Comparison of ENCODE assay signal across 21 cellular contexts in genomic region chr18:13909541-13909940, GRCh38. TPM values are rescaled to one million over a fixed set of nuclear protein-coding genes. Genes with fewer than 3 reads are reported as not detected.
DNase-seq lines count a peak whose midpoint lies in the region; ATAC-seq and TF ChIP-seq lines count a peak whose summit lies in the region.
"Had no signal": no experiment of that assay in that cellular context is flagged by ENCODE, and none has a peak within 500 bp of the region (broad histone marks: within the 10 kb centered on the region; RNA-seq: fewer than 3 reads in every experiment).

No MANE protein-coding gene starts in this region.

- no peaks in the 10 kb centered on the region for H3K79me2 ChIP-seq in OCI-LY7 (ENCODE audit: insufficient read depth, low read depth, low read length)

- peak; percentile 40 for DNase-seq in H4 (ENCODE audit: low spot score)
- no peak for DNase-seq in OCI-LY7 (ENCODE audit: low spot score)
- DNase-seq in endodermal cell = no peak
- DNase-seq in SKM-1 treated with dmso at 0.1 percent for 144 hours (lab: John Stamatoyannopoulos, UW; ENCODE audit: unreplicated experiment) = no peak
- DNase-seq in T-cell = no peak
- DNase-seq: DMS153, IMR-90, Karpas-422, NCI-H1105 treated with DMSO at 0.1 percent for 48 hours, NCI-H1694 treated with DMSO at 0.1 percent for 48 hours, NCI-H2171, NCI-H774, SHP77, SK-N-SH had no signal

- no peak overlapping the region for H2AFZ ChIP-seq in OCI-LY7 (ENCODE audit: low read length)

- H3K36me3 ChIP-seq in OCI-LY7 (ENCODE audit: insufficient read depth, low read length) (no peaks in the 10 kb centered on the region), endodermal cell (ENCODE audit: control insufficient read depth, insufficient read depth, low read length) (no peaks in the 10 kb centered on the region)

- H3K9ac ChIP-seq in endodermal cell (ENCODE audit: extremely low read depth, low read length, poor library complexity, severe bottlenecking) = no peak overlapping the region
- H3K9ac ChIP-seq: SK-N-SH had no signal

- no peak overlapping the region for H3K4me3 ChIP-seq in OCI-LY7 (ENCODE audit: low read depth, low read length, poor library complexity, severe bottlenecking)
- no peak overlapping the region for H3K4me3 ChIP-seq in endodermal cell (ENCODE audit: low read length)

- CTCF ChIA-PET in OCI-LY7 (lab: Charles Lee; ENCODE audit: unreplicated experiment) (no interaction called here), T-cell (lab: Charles Lee) (no interaction called here)

- H3K4me1 ChIP-seq in OCI-LY7 (ENCODE audit: insufficient read depth, low read length, poor library complexity, severe bottlenecking) (no peaks in the 10 kb centered on the region), endodermal cell (ENCODE audit: control insufficient read depth, insufficient read depth, low read length) (no peaks in the 10 kb centered on the region)

- H3K9me3 Mint-ChIP-seq in endodermal cell (no peaks in the 10 kb centered on the region), T-cell (no peaks in the 10 kb centered on the region)
- H3K9me3 Mint-ChIP-seq: T-helper 1 cell treated with Interleukin-12 subunit alpha and Interleukin-12 subunit beta and Interleukin-4 antibody, amounts not matched to agents 30 μg/mL and 1 μg/mL, for 36 hours had no signal

- no peak for ATAC-seq in GM21529 (IDR thresholded peaks at IDR 0.05; ENCODE audit: unreplicated experiment)
- no peak for ATAC-seq in T-cell (replicated peaks in 1 of 4)

- H3K4me1 Mint-ChIP-seq in endodermal cell (no peaks in the 10 kb centered on the region), T-cell (no peaks in the 10 kb centered on the region)

- no peak overlapping the region for H3K4me2 ChIP-seq in OCI-LY7 (ENCODE audit: low read length)
- H3K4me2 ChIP-seq: SK-N-SH had no signal

- H3K36me3 Mint-ChIP-seq in endodermal cell (ENCODE audit: low read depth) (no peaks in the 10 kb centered on the region), T-cell (no peaks in the 10 kb centered on the region)

- no peaks in the 10 kb centered on the region for H3K27me3 ChIP-seq in endodermal cell (ENCODE audit: control insufficient read depth, insufficient read depth, low read length, poor library complexity, severe bottlenecking)

- no peaks in the 10 kb centered on the region for H3K27me3 Mint-ChIP-seq in endodermal cell (ENCODE audit: insufficient read depth)
- peaks cover 2 to 7% of the 10 kb centered on the region in 2 donors for H3K27me3 Mint-ChIP-seq in T-cell

- no peaks in the 10 kb centered on the region for H3K9me3 ChIP-seq in OCI-LY7 (ENCODE audit: low read length)
- no peaks in the 10 kb centered on the region for H3K9me3 ChIP-seq in endodermal cell (ENCODE audit: control insufficient read depth, low read length)
- H3K9me3 ChIP-seq: SK-N-SH had no signal

- H3K27ac Mint-ChIP-seq in endodermal cell (no peak overlapping the region), T-cell (no peak overlapping the region)
- H3K27ac Mint-ChIP-seq: T-helper 1 cell treated with Interleukin-12 subunit alpha and Interleukin-12 subunit beta and Interleukin-4 antibody, amounts not matched to agents 30 μg/mL and 1 μg/mL, for 36 hours had no signal

- BruUV-seq in OCI-LY7 (replicated peaks; lab: Mats Ljungman, UMichigan) = no TSS peak

- TF ChIP-seq CTCF in C4-2B (conservative IDR thresholded peaks at IDR 0.05) (peak; percentile 75), OCI-LY7 (conservative IDR thresholded peaks at IDR 0.05; ENCODE audit: low read length) (peak; percentile 54), endodermal cell (conservative IDR thresholded peaks at IDR 0.05) (peak; percentile 47)

- POLR2A ChIA-PET in OCI-LY7 (lab: Charles Lee) (no interaction called here), T-cell (lab: Charles Lee) (no interaction called here)

- no peaks in the 10 kb centered on the region for H4K20me1 ChIP-seq in OCI-LY7 (ENCODE audit: insufficient read depth, low read length)

- WGBS in endodermal cell (ENCODE audit: insufficient coverage in 1 of 2, insufficient read length in 1 of 2), 2 experiments = 83 to 97% methylated on average over 1 of the region's 1 CpG

- H3K9me2 ChIP-seq in OCI-LY7 (ENCODE audit: insufficient read depth, low read length) = no peaks in the 10 kb centered on the region
- H3K9me2 ChIP-seq: SK-N-SH had no signal

- H3K4me3 Mint-ChIP-seq in endodermal cell (no peak overlapping the region), T-cell (no peak overlapping the region)
- H3K4me3 Mint-ChIP-seq: T-helper 1 cell treated with Interleukin-12 subunit alpha and Interleukin-12 subunit beta and Interleukin-4 antibody, amounts not matched to agents 30 μg/mL and 1 μg/mL, for 36 hours had no signal

- H3K27ac ChIP-seq in C4-2B (no peak overlapping the region), OCI-LY7 (ENCODE audit: low read depth, low read length, poor library complexity, severe bottlenecking) (no peak overlapping the region), endodermal cell (ENCODE audit: low read depth, low read length) (no peak overlapping the region)

- intact Hi-C loops in OCI-LY7 (cut with micrococcal nuclease; ENCODE audit: unreplicated experiment) = no loop called here

RNA-seq across cellular contexts. Expression of gene MC2R, which starts 5.8 kb away (rescaled TPM):
- total RNA-seq in H4 (2014; rRNA removed; shearing (Covaris generic)) = not detected in 2 replicates
- not detected in 2 replicates for total RNA-seq in OCI-LY7 (2014; rRNA removed; shearing (Covaris generic))
- total RNA-seq in OCI-LY7 (2022) = not detected in 2 replicates
- not detected for total RNA-seq in endodermal cell
- not detected for polyA plus RNA-seq in endodermal cell (2013, experiment 1 of 2)
- not detected for polyA plus RNA-seq in endodermal cell (2013, experiment 2 of 2)
- total RNA-seq in T-cell = not detected
- total RNA-seq: A673, H1, HT1080, IMR-90, NCI-H460 had no signal
- polyA plus RNA-seq: H1, IMR-90, SK-N-SH had no signal
